In genomic region chr3:58008140-58009025, GRCh38 we compare ENCODE assay signal across 1 cellular context.
TF ChIP-seq lines count a peak whose summit lies in the region.

TSS of gene FLNB (plus strand) at chr3:58008422. CDS start at chr3:58008565, 143 bp downstream.

TF ChIP-seq in HepG2, 621 proteins besides CTCF, POLR2A, EP300 and RAD21 (continued from another document and continues in another):
- no peak for TF ChIP-seq RERE (CRISPR knock-in tag; IDR thresholded peaks at IDR 0.05; ENCODE audit: low read depth)
- peak; percentile 81 for TF ChIP-seq ZNF501 (CRISPR knock-in tag; IDR thresholded peaks at IDR 0.05)
- TF ChIP-seq ZNF10 (CRISPR knock-in tag; IDR thresholded peaks at IDR 0.05; ENCODE audit: borderline replicate concordance, low read depth): no peak
- TF ChIP-seq, protein P1, sequence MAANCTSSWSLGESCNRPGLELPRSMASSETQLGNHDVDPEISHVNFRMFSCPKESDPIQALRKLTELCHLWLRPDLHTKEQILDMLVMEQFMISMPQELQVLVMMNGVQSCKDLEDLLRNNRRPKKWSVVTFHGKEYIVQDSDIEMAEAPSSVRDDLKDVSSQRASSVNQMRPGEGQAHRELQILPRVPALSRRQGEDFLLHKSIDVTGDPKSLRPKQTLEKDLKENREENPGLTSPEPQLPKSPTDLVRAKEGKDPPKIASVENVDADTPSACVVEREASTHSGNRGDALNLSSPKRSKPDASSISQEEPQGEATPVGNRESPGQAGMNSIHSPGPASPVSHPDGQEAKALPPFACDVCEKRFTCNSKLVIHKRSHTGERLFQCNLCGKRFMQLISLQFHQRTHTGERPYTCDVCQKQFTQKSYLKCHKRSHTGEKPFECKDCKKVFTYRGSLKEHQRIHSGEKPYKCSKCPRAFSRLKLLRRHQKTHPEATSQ (CRISPR knock-in tag; IDR thresholded peaks at IDR 0.05; ENCODE audit: borderline replicate concordance): no peak
- peak; percentile 47 for TF ChIP-seq HNRNPLL (IDR thresholded peaks at IDR 0.05; ENCODE audit: low read depth, low read length, poor library complexity, severe bottlenecking)
- no peak for TF ChIP-seq ZBTB2 (CRISPR knock-in tag; IDR thresholded peaks at IDR 0.05; ENCODE audit: low read depth)
- peak; percentile 84; the same call in 1 of the 2 replicates for TF ChIP-seq KLF12 (CRISPR knock-in tag; IDR thresholded peaks at IDR 0.05; ENCODE audit: borderline replicate concordance)
- peak; percentile 85 for TF ChIP-seq DBP (CRISPR knock-in tag; IDR thresholded peaks at IDR 0.05; ENCODE audit: not compliant biosample characterization)
- no peak; the same call in 1 of the 2 replicates for TF ChIP-seq KLF11 (CRISPR knock-in tag; IDR thresholded peaks at IDR 0.05)
- TF ChIP-seq ZNF747 (CRISPR knock-in tag; IDR thresholded peaks at IDR 0.05; ENCODE audit: borderline replicate concordance): peak; percentile 71; the same call in 1 of the 2 replicates
- TF ChIP-seq TCF7L2 (IDR thresholded peaks at IDR 0.05; ENCODE audit: low read depth, low read length): no peak
- peak; percentile 33; the same call in 1 of the 2 replicates for TF ChIP-seq KMT2B (CRISPR knock-in tag; IDR thresholded peaks at IDR 0.05)
- 0 out of 2 replicates have a peak, but pooled peaks have one; percentile 47 for TF ChIP-seq ZNF121 (CRISPR knock-in tag; IDR thresholded peaks at IDR 0.05)
- 0 out of 2 replicates have a peak, but pooled peaks have one; percentile 84 for TF ChIP-seq ZNF674 (CRISPR knock-in tag; IDR thresholded peaks at IDR 0.05; ENCODE audit: low read depth)
- TF ChIP-seq, protein P2, sequence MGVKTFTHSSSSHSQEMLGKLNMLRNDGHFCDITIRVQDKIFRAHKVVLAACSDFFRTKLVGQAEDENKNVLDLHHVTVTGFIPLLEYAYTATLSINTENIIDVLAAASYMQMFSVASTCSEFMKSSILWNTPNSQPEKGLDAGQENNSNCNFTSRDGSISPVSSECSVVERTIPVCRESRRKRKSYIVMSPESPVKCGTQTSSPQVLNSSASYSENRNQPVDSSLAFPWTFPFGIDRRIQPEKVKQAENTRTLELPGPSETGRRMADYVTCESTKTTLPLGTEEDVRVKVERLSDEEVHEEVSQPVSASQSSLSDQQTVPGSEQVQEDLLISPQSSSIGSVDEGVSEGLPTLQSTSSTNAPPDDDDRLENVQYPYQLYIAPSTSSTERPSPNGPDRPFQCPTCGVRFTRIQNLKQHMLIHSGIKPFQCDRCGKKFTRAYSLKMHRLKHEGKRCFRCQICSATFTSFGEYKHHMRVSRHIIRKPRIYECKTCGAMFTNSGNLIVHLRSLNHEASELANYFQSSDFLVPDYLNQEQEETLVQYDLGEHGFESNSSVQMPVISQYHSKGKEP (CRISPR knock-in tag; IDR thresholded peaks at IDR 0.05): 0 out of 2 replicates have a peak, but pooled peaks have one; percentile 34
- peak; percentile 91; the same call in 1 of the 2 replicates for TF ChIP-seq ZFP41 (CRISPR knock-in tag; IDR thresholded peaks at IDR 0.05; ENCODE audit: borderline replicate concordance)
- 0 out of 2 replicates have a peak, but pooled peaks have one; percentile 50 for TF ChIP-seq ZNF549 (CRISPR knock-in tag; IDR thresholded peaks at IDR 0.05)
- TF ChIP-seq, protein P3, sequence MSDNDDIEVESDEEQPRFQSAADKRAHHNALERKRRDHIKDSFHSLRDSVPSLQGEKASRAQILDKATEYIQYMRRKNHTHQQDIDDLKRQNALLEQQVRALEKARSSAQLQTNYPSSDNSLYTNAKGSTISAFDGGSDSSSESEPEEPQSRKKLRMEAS (IDR thresholded peaks at IDR 0.05): peak; percentile 41; the same call in 1 of the 2 replicates
- TF ChIP-seq KLF16 (CRISPR knock-in tag; IDR thresholded peaks at IDR 0.05): 0 out of 4 replicates have a peak, but pooled peaks of 1 of the 2 experiments have one; percentile 66
- TF ChIP-seq TRIM24 (CRISPR knock-in tag; IDR thresholded peaks at IDR 0.05): no peak
- TF ChIP-seq ZNF761 (CRISPR knock-in tag; conservative IDR thresholded peaks at IDR 0.05): 0 out of 2 replicates have a peak, but pooled peaks have one; percentile 56
- no peak for TF ChIP-seq ZZZ3 (CRISPR knock-in tag; IDR thresholded peaks at IDR 0.05; ENCODE audit: borderline replicate concordance)
- no peak for TF ChIP-seq ZNF256 (CRISPR knock-in tag; conservative IDR thresholded peaks at IDR 0.05)
- TF ChIP-seq RARA (CRISPR knock-in tag; IDR thresholded peaks at IDR 0.05): no peak
- TF ChIP-seq, protein P4, sequence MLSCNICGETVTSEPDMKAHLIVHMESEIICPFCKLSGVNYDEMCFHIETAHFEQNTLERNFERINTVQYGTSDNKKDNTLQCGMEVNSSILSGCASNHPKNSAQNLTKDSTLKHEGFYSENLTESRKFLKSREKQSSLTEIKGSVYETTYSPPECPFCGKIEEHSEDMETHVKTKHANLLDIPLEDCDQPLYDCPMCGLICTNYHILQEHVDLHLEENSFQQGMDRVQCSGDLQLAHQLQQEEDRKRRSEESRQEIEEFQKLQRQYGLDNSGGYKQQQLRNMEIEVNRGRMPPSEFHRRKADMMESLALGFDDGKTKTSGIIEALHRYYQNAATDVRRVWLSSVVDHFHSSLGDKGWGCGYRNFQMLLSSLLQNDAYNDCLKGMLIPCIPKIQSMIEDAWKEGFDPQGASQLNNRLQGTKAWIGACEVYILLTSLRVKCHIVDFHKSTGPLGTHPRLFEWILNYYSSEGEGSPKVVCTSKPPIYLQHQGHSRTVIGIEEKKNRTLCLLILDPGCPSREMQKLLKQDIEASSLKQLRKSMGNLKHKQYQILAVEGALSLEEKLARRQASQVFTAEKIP (CRISPR knock-in tag; IDR thresholded peaks at IDR 0.05; ENCODE audit: borderline replicate concordance): no peak
- peak; percentile 54; the same call in 1 of the 2 replicates for TF ChIP-seq ISL2 (CRISPR knock-in tag; IDR thresholded peaks at IDR 0.05)
- 0 out of 2 replicates have a peak, but pooled peaks have one; percentile 9 for TF ChIP-seq SIX1 (CRISPR knock-in tag; IDR thresholded peaks at IDR 0.05; ENCODE audit: borderline replicate concordance)
- TF ChIP-seq ATF2 (CRISPR knock-in tag; IDR thresholded peaks at IDR 0.05): 0 out of 2 replicates have a peak, but pooled peaks have one; percentile 48
- TF ChIP-seq, protein P5, sequence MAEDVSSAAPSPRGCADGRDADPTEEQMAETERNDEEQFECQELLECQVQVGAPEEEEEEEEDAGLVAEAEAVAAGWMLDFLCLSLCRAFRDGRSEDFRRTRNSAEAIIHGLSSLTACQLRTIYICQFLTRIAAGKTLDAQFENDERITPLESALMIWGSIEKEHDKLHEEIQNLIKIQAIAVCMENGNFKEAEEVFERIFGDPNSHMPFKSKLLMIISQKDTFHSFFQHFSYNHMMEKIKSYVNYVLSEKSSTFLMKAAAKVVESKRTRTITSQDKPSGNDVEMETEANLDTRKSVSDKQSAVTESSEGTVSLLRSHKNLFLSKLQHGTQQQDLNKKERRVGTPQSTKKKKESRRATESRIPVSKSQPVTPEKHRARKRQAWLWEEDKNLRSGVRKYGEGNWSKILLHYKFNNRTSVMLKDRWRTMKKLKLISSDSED (CRISPR knock-in tag; IDR thresholded peaks at IDR 0.05): no peak
- TF ChIP-seq TBP (CRISPR knock-in tag; IDR thresholded peaks at IDR 0.05): no peak
- TF ChIP-seq STAT5B (CRISPR knock-in tag; IDR thresholded peaks at IDR 0.05): 0 out of 2 replicates have a peak, but pooled peaks have one; percentile 31
- TF ChIP-seq AKAP8 (CRISPR knock-in tag; IDR thresholded peaks at IDR 0.05): no peak
- 0 out of 2 replicates have a peak, but pooled peaks have one; percentile 69 for TF ChIP-seq ZNF230 (CRISPR knock-in tag; IDR thresholded peaks at IDR 0.05)
- TF ChIP-seq, protein P6, sequence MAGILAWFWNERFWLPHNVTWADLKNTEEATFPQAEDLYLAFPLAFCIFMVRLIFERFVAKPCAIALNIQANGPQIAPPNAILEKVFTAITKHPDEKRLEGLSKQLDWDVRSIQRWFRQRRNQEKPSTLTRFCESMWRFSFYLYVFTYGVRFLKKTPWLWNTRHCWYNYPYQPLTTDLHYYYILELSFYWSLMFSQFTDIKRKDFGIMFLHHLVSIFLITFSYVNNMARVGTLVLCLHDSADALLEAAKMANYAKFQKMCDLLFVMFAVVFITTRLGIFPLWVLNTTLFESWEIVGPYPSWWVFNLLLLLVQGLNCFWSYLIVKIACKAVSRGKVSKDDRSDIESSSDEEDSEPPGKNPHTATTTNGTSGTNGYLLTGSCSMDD (CRISPR knock-in tag; IDR thresholded peaks at IDR 0.05): no peak
- TF ChIP-seq ZNF101 (CRISPR knock-in tag; IDR thresholded peaks at IDR 0.05; ENCODE audit: borderline replicate concordance, low read depth): no peak
- TF ChIP-seq, protein P7, sequence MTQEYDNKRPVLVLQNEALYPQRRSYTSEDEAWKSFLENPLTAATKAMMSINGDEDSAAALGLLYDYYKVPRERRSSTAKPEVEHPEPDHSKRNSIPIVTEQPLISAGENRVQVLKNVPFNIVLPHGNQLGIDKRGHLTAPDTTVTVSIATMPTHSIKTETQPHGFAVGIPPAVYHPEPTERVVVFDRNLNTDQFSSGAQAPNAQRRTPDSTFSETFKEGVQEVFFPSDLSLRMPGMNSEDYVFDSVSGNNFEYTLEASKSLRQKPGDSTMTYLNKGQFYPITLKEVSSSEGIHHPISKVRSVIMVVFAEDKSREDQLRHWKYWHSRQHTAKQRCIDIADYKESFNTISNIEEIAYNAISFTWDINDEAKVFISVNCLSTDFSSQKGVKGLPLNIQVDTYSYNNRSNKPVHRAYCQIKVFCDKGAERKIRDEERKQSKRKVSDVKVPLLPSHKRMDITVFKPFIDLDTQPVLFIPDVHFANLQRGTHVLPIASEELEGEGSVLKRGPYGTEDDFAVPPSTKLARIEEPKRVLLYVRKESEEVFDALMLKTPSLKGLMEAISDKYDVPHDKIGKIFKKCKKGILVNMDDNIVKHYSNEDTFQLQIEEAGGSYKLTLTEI (CRISPR knock-in tag; conservative IDR thresholded peaks at IDR 0.05): no peak
- no peak for TF ChIP-seq MIXL1 (CRISPR knock-in tag; IDR thresholded peaks at IDR 0.05)
- no peak for TF ChIP-seq HNRNPUL1 (IDR thresholded peaks at IDR 0.05; ENCODE audit: low read depth, low read length)
- TF ChIP-seq NFE2L1 (CRISPR knock-in tag; IDR thresholded peaks at IDR 0.05; ENCODE audit: borderline replicate concordance): peak; percentile 35; the same call in 1 of the 2 replicates
- TF ChIP-seq RARG (CRISPR knock-in tag; IDR thresholded peaks at IDR 0.05; ENCODE audit: low read depth): no peak
- peak; percentile 19; the same call in 1 of the 2 replicates for TF ChIP-seq SNAPC2 (CRISPR knock-in tag; IDR thresholded peaks at IDR 0.05)
- TF ChIP-seq PHF8 (CRISPR knock-in tag; IDR thresholded peaks at IDR 0.05): peak; percentile 84
- peak; percentile 4; the same call in 1 of the 2 replicates for TF ChIP-seq ZNF367 (CRISPR knock-in tag; IDR thresholded peaks at IDR 0.05; ENCODE audit: borderline replicate concordance)
- 0 out of 2 replicates have a peak, but pooled peaks have one; percentile 40 for TF ChIP-seq FOXJ3 (CRISPR knock-in tag; IDR thresholded peaks at IDR 0.05; ENCODE audit: borderline replicate concordance)
